1 cellular context compared by ENCODE assay signal in the genomic region with DNA sequence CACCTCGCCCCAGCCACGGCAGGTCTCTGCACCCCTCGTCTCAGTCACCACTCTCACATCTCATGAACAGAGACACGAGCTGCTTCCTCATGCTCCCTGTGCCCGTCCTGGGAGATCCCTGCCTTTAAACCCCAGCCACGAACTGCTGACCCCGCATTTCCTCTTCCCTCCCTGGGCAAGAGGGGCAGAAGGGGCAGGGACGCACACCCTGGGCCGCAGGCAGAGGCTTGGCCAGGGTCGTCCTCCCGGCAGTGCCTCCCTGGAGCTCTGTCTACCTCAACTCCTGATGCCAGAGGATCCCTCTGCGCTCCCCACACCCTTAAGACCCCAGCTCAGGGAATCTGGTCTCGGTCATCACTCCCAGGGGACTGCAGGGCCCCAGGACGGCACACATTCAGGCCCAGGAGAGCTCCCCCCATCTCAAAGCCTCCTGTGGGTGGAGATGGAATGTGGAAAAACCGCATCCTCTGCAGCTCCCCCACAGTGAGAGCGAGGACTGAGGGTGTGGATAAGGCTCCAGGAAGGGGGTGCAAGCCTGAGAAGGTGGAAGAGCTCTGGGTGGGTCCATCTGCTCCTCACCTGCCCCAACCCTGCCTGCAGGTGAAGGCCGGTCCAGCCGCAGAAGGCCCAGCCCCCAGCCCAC.
A peak's percentile ranks its signal among the peaks of the same experiment; 100 is the strongest.
TF ChIP-seq lines count a peak whose summit lies in the region.

No MANE protein-coding gene starts in this region.

TF ChIP-seq in K562, 482 proteins besides CTCF, POLR2A, EP300 and RAD21 (continued from another document):
- TF ChIP-seq, protein P1, sequence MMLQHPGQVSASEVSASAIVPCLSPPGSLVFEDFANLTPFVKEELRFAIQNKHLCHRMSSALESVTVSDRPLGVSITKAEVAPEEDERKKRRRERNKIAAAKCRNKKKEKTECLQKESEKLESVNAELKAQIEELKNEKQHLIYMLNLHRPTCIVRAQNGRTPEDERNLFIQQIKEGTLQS (IDR thresholded peaks at IDR 0.05): no peak
- TF ChIP-seq, protein P1 (CRISPR knock-in tag; conservative IDR thresholded peaks at IDR 0.05): no peak
- TF ChIP-seq ZNF717 (CRISPR knock-in tag; IDR thresholded peaks at IDR 0.05) (no peak), C11orf30 (IDR thresholded peaks at IDR 0.05; ENCODE audit: low read depth) (peak; percentile 64), CBFA2T3 (IDR thresholded peaks at IDR 0.05) (peak; percentile 74), ZNF347 (CRISPR knock-in tag; IDR thresholded peaks at IDR 0.05; ENCODE audit: low read depth) (no peak), ZNF12 (CRISPR knock-in tag; IDR thresholded peaks at IDR 0.05) (0 out of 2 replicates have a peak, but pooled peaks have one; percentile 37), ESRRA (IDR thresholded peaks at IDR 0.05; ENCODE audit: borderline replicate concordance, low read depth) (peak; percentile 55; the same call in 1 of the 2 replicates), EGR1 (conservative IDR thresholded peaks at IDR 0.05) (peak; percentile 64), CTBP1 (IDR thresholded peaks at IDR 0.05; ENCODE audit: borderline replicate concordance) (peak; percentile 48; the same call in 1 of the 2 replicates), TCF3 (CRISPR knock-in tag; IDR thresholded peaks at IDR 0.05) (peak; percentile 70), KLF16 (IDR thresholded peaks at IDR 0.05) (peak; percentile 39), ELF1 (tag; IDR thresholded peaks at IDR 0.05) (no peak), CREM (IDR thresholded peaks at IDR 0.05; ENCODE audit: low read depth) (peak; percentile 2; the same call in 1 of the 2 replicates), SMAD2 (IDR thresholded peaks at IDR 0.05; ENCODE audit: low read depth, low read length) (no peak), ARID1B (IDR thresholded peaks at IDR 0.05) (peak; percentile 45), ZNF316 (IDR thresholded peaks at IDR 0.05) (peak; percentile 73), RBFOX2 (IDR thresholded peaks at IDR 0.05; ENCODE audit: low read depth, low read length) (peak; percentile 46), HMG20A (CRISPR knock-in tag; conservative IDR thresholded peaks at IDR 0.05) (no peak)
- TF ChIP-seq, protein P2, sequence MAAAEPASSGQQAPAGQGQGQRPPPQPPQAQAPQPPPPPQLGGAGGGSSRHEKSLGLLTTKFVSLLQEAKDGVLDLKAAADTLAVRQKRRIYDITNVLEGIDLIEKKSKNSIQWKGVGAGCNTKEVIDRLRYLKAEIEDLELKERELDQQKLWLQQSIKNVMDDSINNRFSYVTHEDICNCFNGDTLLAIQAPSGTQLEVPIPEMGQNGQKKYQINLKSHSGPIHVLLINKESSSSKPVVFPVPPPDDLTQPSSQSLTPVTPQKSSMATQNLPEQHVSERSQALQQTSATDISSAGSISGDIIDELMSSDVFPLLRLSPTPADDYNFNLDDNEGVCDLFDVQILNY (CRISPR knock-in tag; IDR thresholded peaks at IDR 0.05): no peak
